ENCODE assay signal across 25 cellular contexts in the genomic region with DNA sequence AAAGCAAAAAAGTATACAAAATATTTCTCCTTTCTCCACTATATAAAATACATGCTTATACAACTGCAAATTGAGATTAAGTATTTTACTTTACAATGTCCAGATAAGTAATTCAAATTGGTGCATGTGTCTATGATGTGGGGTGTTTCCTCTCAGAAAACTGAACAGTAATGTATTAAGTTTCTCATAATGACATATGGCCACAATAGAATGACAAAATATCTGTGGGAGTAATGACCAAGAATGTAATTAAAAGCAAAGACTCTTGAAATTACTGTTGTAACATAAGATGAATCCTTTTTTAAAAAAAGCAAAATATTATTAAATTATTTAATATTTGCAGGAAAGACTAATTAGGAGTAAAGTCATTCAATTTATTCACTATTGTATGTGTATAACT.
"Had no signal": no experiment of that assay in that cellular context is flagged by ENCODE, and none has a peak within 500 bp of the region (broad histone marks: within the 10 kb centered on the region; RNA-seq: fewer than 3 reads in every experiment).

No MANE protein-coding gene starts in this region.

- ATAC-seq: effector memory CD8-positive, alpha-beta T cell; esophagus mucosa; gastrocnemius medialis; heart right ventricle; left cardiac atrium; left lung; left ventricle myocardium superior; lower lobe of right lung; mucosa of descending colon; naive thymus-derived CD8-positive, alpha-beta T cell had no signal

- H3K27ac ChIP-seq: epithelial cell of prostate, esophagus squamous epithelium, gastrocnemius medialis, heart right ventricle, left lung, lower lobe of right lung had no signal

- H3K4me3 ChIP-seq: esophagus squamous epithelium, gastrocnemius medialis, heart right ventricle, left lung, lower lobe of right lung, mucosa of descending colon had no signal

- DNase-seq: cortex of kidney; effector CD8-positive, alpha-beta T cell; effector memory CD8-positive, alpha-beta T cell; endodermal cell; erythroblast; esophagus squamous epithelium; foreskin fibroblast; foreskin melanocyte; gastrocnemius medialis; glutamatergic neuron; head of caudate nucleus; heart right ventricle; hypothalamus; immature natural killer cell; islet precursor cell; left cardiac atrium; left lung; left ventricle myocardium superior; lower lobe of right lung; mesenchymal stem cell; mucosa of descending colon; naive B cell; naive thymus-derived CD8-positive, alpha-beta T cell had no signal

- H3K36me3 ChIP-seq: esophagus squamous epithelium, gastrocnemius medialis, heart right ventricle, left lung, lower lobe of right lung had no signal

- H3K4me1 ChIP-seq: esophagus squamous epithelium, left lung, lower lobe of right lung had no signal

- H3K9me3 ChIP-seq: esophagus squamous epithelium, gastrocnemius medialis, heart right ventricle, left lung, lower lobe of right lung, mucosa of descending colon had no signal
